8 cellular contexts compared by ENCODE assay signal in the genomic region with DNA sequence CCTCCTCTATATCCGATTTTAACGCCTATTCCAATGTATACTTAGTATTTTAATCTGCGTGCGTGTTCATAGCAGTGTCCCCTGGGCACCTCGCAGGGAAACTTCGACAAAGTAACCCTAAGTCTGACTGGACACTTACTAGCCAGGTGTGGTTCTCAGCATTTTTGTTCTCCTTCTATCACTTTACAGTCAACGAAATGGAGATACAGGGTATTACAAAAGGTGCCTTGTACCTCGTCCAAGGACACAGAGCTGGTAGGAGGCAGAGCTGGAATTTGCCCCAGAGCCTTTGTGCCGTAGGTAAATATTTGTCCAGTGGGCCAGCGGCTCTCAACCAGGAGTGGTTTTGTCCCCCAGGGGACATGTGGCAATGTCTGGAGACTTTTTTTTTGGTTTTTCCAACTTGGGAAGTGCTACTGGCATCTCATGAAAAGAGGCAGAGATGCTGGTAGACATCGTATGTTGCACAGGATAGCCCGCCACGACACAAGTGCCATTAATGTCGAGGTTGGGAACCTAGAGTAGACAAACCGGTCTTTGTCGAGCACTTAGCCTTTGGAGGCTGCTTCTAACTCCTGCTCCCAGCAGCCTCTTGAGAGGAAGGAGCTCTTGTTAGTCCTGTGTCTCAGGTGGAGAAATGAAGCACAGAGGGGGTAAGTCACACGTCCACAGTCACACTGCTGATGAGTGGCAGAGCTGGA. TPM values are rescaled to one million over a fixed set of nuclear protein-coding genes. Genes with fewer than 3 reads are reported as not detected.
A peak's percentile ranks its signal among the peaks of the same experiment; 100 is the strongest.
DNase-seq lines count a peak whose midpoint lies in the region; ATAC-seq, FAIRE-seq and TF ChIP-seq lines count a peak whose summit lies in the region.

No MANE protein-coding gene starts in this region.

- FAIRE-seq in GM19239 (lab: Jason Lieb, UNC), result no peak

- peaks cover 36% of the 10 kb centered on the region for H3K4me1 Mint-ChIP-seq in MCF 10A (ENCODE audit: insufficient read depth, unreplicated experiment)

- BruUV-seq in MCF 10A (replicated peaks; lab: Mats Ljungman, UMichigan), result TSS peak; percentile 36

- no peak for ATAC-seq in GM21515 (IDR thresholded peaks at IDR 0.05; ENCODE audit: unreplicated experiment)

- H3K4me3 ChIP-seq in BE2C (ENCODE audit: low read depth, low read length) (peak overlapping the region; percentile 65), mucosa of rectum (ENCODE audit: low read length in 2 of 2) (peak overlapping the region; percentile 77 to 80)
- H3K4me3 ChIP-seq in Jurkat, Clone E6-1 (ENCODE audit: low read length), result peak overlapping the region; percentile 76

- no peak overlapping the region for H3K27ac Mint-ChIP-seq in MCF 10A (ENCODE audit: low read depth, unreplicated experiment)

- peak overlapping the region; percentile 80 to 87 for H3K27ac ChIP-seq in mucosa of rectum (ENCODE audit: low read depth in 2 of 2, low read length in 2 of 2)

- H3K36me3 ChIP-seq in BE2C (peaks cover 12% of the 10 kb centered on the region), mucosa of rectum (ENCODE audit: control insufficient read depth in 2 of 2, insufficient read depth in 2 of 2, low read length in 2 of 2) (peaks cover 0 to 2% of the 10 kb centered on the region in 2 donors)

- H3K9me3 ChIP-seq in BE2C (no peaks in the 10 kb centered on the region), mucosa of rectum (ENCODE audit: control insufficient read depth in 2 of 2, low read length in 2 of 2) (no peaks in the 10 kb centered on the region)

- peak overlapping the region; percentile 83 for H3K4me3 Mint-ChIP-seq in MCF 10A (ENCODE audit: unreplicated experiment)

- no peak for DNase-seq in BE2C
- DNase-seq in Jurkat, Clone E6-1 (ENCODE audit: low read depth, low spot score), result no peak
- DNase-seq in MCF 10A (ENCODE audit: unreplicated experiment), result no peak
- DNase-seq in GM19239 (ENCODE audit: insufficient read length, low spot score), result no peak
- DNase-seq in SW480 (ENCODE audit: low spot score), result no peak
- no peak for DNase-seq in NCI-H446 (lab: John Stamatoyannopoulos, UW)

- no peaks in the 10 kb centered on the region for H3K9me3 Mint-ChIP-seq in MCF 10A (ENCODE audit: unreplicated experiment)

- CTCF ChIA-PET in MCF 10A (lab: Yijun Ruan, JAX), result interaction anchor here (1.6 kb wide), 1 partner anchor 168 kb away, joined by 4 read pairs; no protein-coding TSS in a partner anchor

- H3K4me1 ChIP-seq in BE2C (peaks cover 4% of the 10 kb centered on the region), mucosa of rectum (ENCODE audit: control insufficient read depth in 2 of 2, insufficient read depth in 2 of 2, low read length in 2 of 2) (peaks cover 29 to 31% of the 10 kb centered on the region in 2 donors)

- no peak for TF ChIP-seq CTCF in BE2C (IDR thresholded peaks at IDR 0.05; ENCODE audit: low read depth, low read length)
- no peak for TF ChIP-seq CTCF in MCF 10A (IDR thresholded peaks at IDR 0.05; ENCODE audit: unreplicated experiment)

- no peaks in the 10 kb centered on the region for H3K36me3 Mint-ChIP-seq in MCF 10A (ENCODE audit: insufficient read depth, unreplicated experiment)

- intact Hi-C loops in MCF 10A (cut with micrococcal nuclease), result loop anchor here (5.0 kb wide), 2 partner anchors 50 to 1680 kb away; a partner anchor contains a TSS

- H3K27me3 Mint-ChIP-seq in MCF 10A (ENCODE audit: insufficient read depth, unreplicated experiment), result no peaks in the 10 kb centered on the region

- POLR2A ChIA-PET in MCF 10A (lab: Yijun Ruan, JAX), result interaction anchor here (1.1 to 1.9 kb wide), 5 partner anchors 12 to 172 kb away, joined by 3 to 8 read pairs (median 4); a partner anchor contains a TSS

- H3K27me3 ChIP-seq in BE2C (no peaks in the 10 kb centered on the region), mucosa of rectum (ENCODE audit: control insufficient read depth in 2 of 2, insufficient read depth in 2 of 2, low read length in 2 of 2) (no peaks in the 10 kb centered on the region)

- peak overlapping the region; percentile 60 to 67 for H3K9ac ChIP-seq in mucosa of rectum (ENCODE audit: low read depth in 1 of 2, low read length in 2 of 2)

RNA-seq across cellular contexts. Expression of a gene that starts 1.1 kb away (rescaled TPM):
- 40.9 TPM for polyA plus RNA-seq in BE2C (2012; ENCODE audit: insufficient read depth, insufficient read length, low read depth)
- polyA plus RNA-seq in Jurkat, Clone E6-1 (2012; ENCODE audit: insufficient read depth, insufficient read length), result 44.7 TPM
- total RNA-seq in MCF 10A (2022), result 26.6 and 28.1 TPM in 2 replicates

RNA-seq across cellular contexts. Expression of a gene that starts 21.1 kb away (rescaled TPM):
- polyA plus RNA-seq in BE2C (2012; ENCODE audit: insufficient read depth, insufficient read length, low read depth), result 116 TPM
- polyA plus RNA-seq in Jurkat, Clone E6-1 (2012; ENCODE audit: insufficient read depth, insufficient read length), result 17.8 TPM
- 58.2 and 68.6 TPM in 2 replicates for total RNA-seq in MCF 10A (2022)

RNA-seq across cellular contexts. Expression of a gene that starts 33.6 kb away (rescaled TPM):
- polyA plus RNA-seq in BE2C (2012; ENCODE audit: insufficient read depth, insufficient read length, low read depth), result not detected
- polyA plus RNA-seq in Jurkat, Clone E6-1 (2012; ENCODE audit: insufficient read depth, insufficient read length), result not detected
- not detected in 2 replicates for total RNA-seq in MCF 10A (2022)

RNA-seq across cellular contexts. Expression of a gene that starts 55.3 kb away (rescaled TPM):
- 0.57 TPM for polyA plus RNA-seq in BE2C (2012; ENCODE audit: insufficient read depth, insufficient read length, low read depth)
- polyA plus RNA-seq in Jurkat, Clone E6-1 (2012; ENCODE audit: insufficient read depth, insufficient read length), result not detected
- not detected in 2 replicates for total RNA-seq in MCF 10A (2022)

RNA-seq across cellular contexts. Expression of a gene that starts 59.8 kb away (rescaled TPM):
- not detected for polyA plus RNA-seq in BE2C (2012; ENCODE audit: insufficient read depth, insufficient read length, low read depth)
- not detected for polyA plus RNA-seq in Jurkat, Clone E6-1 (2012; ENCODE audit: insufficient read depth, insufficient read length)
- not detected in 2 replicates for total RNA-seq in MCF 10A (2022)
